ENCODE assay signal across 38 cellular contexts in the genomic region with DNA sequence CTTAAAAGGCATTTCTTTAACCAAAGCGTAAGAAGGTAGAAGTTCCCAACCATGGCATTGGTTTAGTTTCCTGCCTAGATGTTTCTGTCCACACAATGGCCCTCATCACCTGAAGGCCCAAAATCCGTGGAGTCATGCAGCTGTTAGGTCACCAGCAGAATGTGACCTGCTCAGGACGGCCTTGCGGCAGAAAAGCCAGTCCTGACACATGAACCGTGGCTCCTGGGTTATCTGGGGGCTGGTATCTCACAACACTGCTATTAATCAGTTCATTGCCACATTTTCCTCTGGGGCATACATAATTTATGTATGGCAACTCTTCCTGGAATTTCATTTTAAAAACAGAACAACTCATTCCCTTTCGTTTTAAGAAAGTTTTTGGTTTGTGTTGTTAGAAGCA.
"Had no signal": no experiment of that assay in that cellular context is flagged by ENCODE, and none has a peak within 500 bp of the region (broad histone marks: within the 10 kb centered on the region; RNA-seq: fewer than 3 reads in every experiment).

No MANE protein-coding gene starts in this region.

- H3K9ac ChIP-seq: SK-N-SH had no signal

- H3K27ac Mint-ChIP-seq: activated CD4-positive, alpha-beta memory T cell treated with anti-CD3 and anti-CD28 coated beads, Interleukin-2, amount 10 ng/mL, durations not matched to agents 7 days and 5 days; activated CD8-positive, alpha-beta memory T cell treated with anti-CD3 and anti-CD28 coated beads, Interleukin-2, amount 10 ng/mL, durations not matched to agents 7 days and 5 days; activated naive CD4-positive, alpha-beta T cell treated with anti-CD3 and anti-CD28 coated beads, Interleukin-2, amount 50 U/mL, for 24 hours; activated naive CD8-positive, alpha-beta T cell treated with anti-CD3 and anti-CD28 coated beads, Interleukin-2, amount 10 ng/mL, durations not matched to agents 7 days and 5 days; activated T-helper 2 cell treated with anti-CD3 and anti-CD28 coated beads, Interferon-gamma antibody, Interleukin-2, Interleukin-4, amounts not matched to agents 10 μg/mL and 5 μg/mL and 100 μg/mL, durations not matched to agents 14 hours and 24 hours and 36 hours had no signal

- H3K4me3 Mint-ChIP-seq: activated CD4-positive, alpha-beta memory T cell treated with anti-CD3 and anti-CD28 coated beads, Interleukin-2, amount 10 ng/mL, durations not matched to agents 7 days and 5 days; activated CD8-positive, alpha-beta memory T cell treated with anti-CD3 and anti-CD28 coated beads, Interleukin-2, amount 10 ng/mL, durations not matched to agents 7 days and 5 days; activated naive CD4-positive, alpha-beta T cell treated with anti-CD3 and anti-CD28 coated beads, Interleukin-2, amount 50 U/mL, for 24 hours; activated naive CD8-positive, alpha-beta T cell treated with anti-CD3 and anti-CD28 coated beads, Interleukin-2, amount 10 ng/mL, durations not matched to agents 7 days and 5 days; central memory CD8-positive, alpha-beta T cell had no signal

- ATAC-seq: activated CD8-positive, alpha-beta memory T cell treated with anti-CD3 and anti-CD28 coated beads, Interleukin-2, amount 10 ng/mL, durations not matched to agents 7 days and 5 days; Panc1 had no signal

- H3K27ac ChIP-seq: ascending aorta, cardiac muscle cell, SJSA1, WERI-Rb-1 had no signal

- H3K4me1 Mint-ChIP-seq: activated CD4-positive, alpha-beta memory T cell treated with anti-CD3 and anti-CD28 coated beads, Interleukin-2, amount 10 ng/mL, durations not matched to agents 7 days and 5 days; activated CD8-positive, alpha-beta memory T cell treated with anti-CD3 and anti-CD28 coated beads, Interleukin-2, amount 10 ng/mL, durations not matched to agents 7 days and 5 days; activated naive CD4-positive, alpha-beta T cell treated with anti-CD3 and anti-CD28 coated beads, Interleukin-2, amount 50 U/mL, for 24 hours; activated naive CD8-positive, alpha-beta T cell treated with anti-CD3 and anti-CD28 coated beads, Interleukin-2, amount 10 ng/mL, durations not matched to agents 7 days and 5 days; central memory CD8-positive, alpha-beta T cell had no signal

- H3K27me3 ChIP-seq: ascending aorta, cardiac muscle cell, SJSA1 had no signal

- H3K36me3 ChIP-seq: ascending aorta, cardiac muscle cell, SJSA1, WERI-Rb-1 had no signal

- H3K27me3 Mint-ChIP-seq: activated CD4-positive, alpha-beta memory T cell treated with anti-CD3 and anti-CD28 coated beads, Interleukin-2, amount 10 ng/mL, durations not matched to agents 7 days and 5 days; activated CD8-positive, alpha-beta memory T cell treated with anti-CD3 and anti-CD28 coated beads, Interleukin-2, amount 10 ng/mL, durations not matched to agents 7 days and 5 days; activated naive CD4-positive, alpha-beta T cell treated with anti-CD3 and anti-CD28 coated beads, Interleukin-2, amount 50 U/mL, for 24 hours; activated naive CD8-positive, alpha-beta T cell treated with anti-CD3 and anti-CD28 coated beads, Interleukin-2, amount 10 ng/mL, durations not matched to agents 7 days and 5 days; central memory CD8-positive, alpha-beta T cell had no signal

- H3K4me1 ChIP-seq: ascending aorta, SJSA1 had no signal

- DNase-seq: activated CD4-positive, alpha-beta memory T cell treated with anti-CD3 and anti-CD28 coated beads, Interleukin-2, amount 10 ng/mL, durations not matched to agents 7 days and 5 days; activated CD4-positive, alpha-beta T cell treated with anti-CD3 and anti-CD28 coated beads for 1 hour; activated CD4-positive, alpha-beta T cell treated with anti-CD3 and anti-CD28 coated beads for 48 hours; activated CD4-positive, CD25-positive, alpha-beta regulatory T cell; activated CD8-positive, alpha-beta memory T cell treated with anti-CD3 and anti-CD28 coated beads for 24 hours; activated CD8-positive, alpha-beta memory T cell treated with anti-CD3 and anti-CD28 coated beads, Interleukin-2, amount 10 ng/mL, durations not matched to agents 7 days and 5 days; activated CD8-positive, alpha-beta memory T cell treated with anti-CD3 and anti-CD28 coated beads, Interleukin-2, amount 50 U/mL, for 48 hours; activated gamma-delta T cell; activated naive CD4-positive, alpha-beta T cell treated with Interleukin-2 at 50 U/mL for 16 hours; activated naive CD8-positive, alpha-beta T cell treated with anti-CD3 and anti-CD28 coated beads, Interleukin-2, amount 10 ng/mL, durations not matched to agents 7 days and 5 days; amygdala; Kasumi-1; KG1; MM.1S; MV-4-11; NCI-H1092; NCI-H1417; NCI-H146; NCI-H187; NCI-H2029 treated with DMSO at 0.1 percent for 48 hours; NCI-H2107; NCI-H2171; NCI-H510A; NCI-H526; NCI-H748 treated with DMSO at 0.1 percent for 48 hours; SHP77 treated with DMSO at 0.1 percent for 48 hours; SK-N-SH; T-helper 1 cell; T-helper 2 cell; T-helper 9 cell; WERI-Rb-1 had no signal

- H3K4me2 ChIP-seq: SK-N-SH had no signal

- H3K4me3 ChIP-seq: ascending aorta, cardiac muscle cell, SJSA1 had no signal

- H3K9me3 ChIP-seq: ascending aorta, SJSA1, SK-N-SH had no signal

- H3K36me3 Mint-ChIP-seq: activated CD8-positive, alpha-beta memory T cell treated with anti-CD3 and anti-CD28 coated beads, Interleukin-2, amount 10 ng/mL, durations not matched to agents 7 days and 5 days; activated naive CD8-positive, alpha-beta T cell treated with anti-CD3 and anti-CD28 coated beads, Interleukin-2, amount 10 ng/mL, durations not matched to agents 7 days and 5 days had no signal

- H3K9me2 ChIP-seq: SK-N-SH had no signal
